In genomic region chr5:90528704-90529233, GRCh38 we compare ENCODE assay signal across 1 cellular context.
TF ChIP-seq lines count a peak whose summit lies in the region.

No MANE protein-coding gene starts in this region.

TF ChIP-seq in SK-N-SH treated with all-trans-retinoic acid at 6 μM for 48 hours, 23 proteins besides CTCF, POLR2A, EP300 and RAD21 (continued from another document):
- TF ChIP-seq CREB5 (CRISPR knock-in tag; IDR thresholded peaks at IDR 0.05; ENCODE audit: low read depth) (no peak), ISL1 (CRISPR knock-in tag; IDR thresholded peaks at IDR 0.05) (no peak), ZNF8 (CRISPR knock-in tag; IDR thresholded peaks at IDR 0.05) (no peak), CSDC2 (CRISPR knock-in tag; IDR thresholded peaks at IDR 0.05) (no peak), ZFP30 (CRISPR knock-in tag; IDR thresholded peaks at IDR 0.05) (no peak)
